ENCODE assay signal across 1 cellular context in the genomic region with DNA sequence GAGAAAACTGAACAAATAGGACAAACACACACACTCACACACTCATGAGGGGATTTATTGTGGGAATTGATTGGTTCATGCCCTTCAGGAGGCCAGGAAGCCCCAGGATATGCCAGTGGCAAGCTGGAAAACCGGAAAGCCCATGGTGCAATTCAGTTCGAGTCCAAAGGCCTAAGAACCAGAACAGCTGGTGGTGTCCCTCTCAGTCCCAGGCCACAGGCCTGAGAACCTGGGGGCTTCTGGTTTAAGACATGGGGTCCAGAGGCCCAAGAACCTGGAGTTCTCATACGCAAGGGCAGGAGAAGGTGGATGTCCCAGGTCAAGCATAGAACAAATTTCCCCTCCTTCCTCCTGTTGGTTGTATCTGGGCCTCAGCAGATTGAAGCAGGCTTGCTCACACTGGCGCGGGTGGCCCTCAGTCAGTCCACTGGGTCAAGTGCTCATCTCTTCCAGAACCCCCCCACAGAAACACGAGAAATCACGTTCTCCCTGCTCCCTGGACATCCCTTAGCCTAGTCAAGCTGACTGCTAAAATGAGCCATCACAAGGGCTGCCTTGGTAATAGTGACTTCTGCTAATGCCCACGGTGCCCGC.
TF ChIP-seq lines count a peak whose summit lies in the region.

No MANE protein-coding gene starts in this region.

TF ChIP-seq in endothelial cell of umbilical vein, 7 proteins besides CTCF, POLR2A, EP300 and RAD21:
- no peak for TF ChIP-seq EZH2 (IDR thresholded peaks at IDR 0.05; ENCODE audit: borderline replicate concordance, low read depth, low read length, severe bottlenecking)
- TF ChIP-seq, protein P1, sequence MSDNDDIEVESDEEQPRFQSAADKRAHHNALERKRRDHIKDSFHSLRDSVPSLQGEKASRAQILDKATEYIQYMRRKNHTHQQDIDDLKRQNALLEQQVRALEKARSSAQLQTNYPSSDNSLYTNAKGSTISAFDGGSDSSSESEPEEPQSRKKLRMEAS (IDR thresholded peaks at IDR 0.05; ENCODE audit: insufficient read depth, insufficient read length): no peak
- TF ChIP-seq FOS (IDR thresholded peaks at IDR 0.05; ENCODE audit: borderline replicate concordance, insufficient read depth, low read length): no peak
- no peak for TF ChIP-seq POLR2AphosphoS5 (IDR thresholded peaks at IDR 0.05; ENCODE audit: insufficient read depth, low read depth, low read length)
- no peak for TF ChIP-seq MYC (IDR thresholded peaks at IDR 0.05; ENCODE audit: low read depth, low read length)
- TF ChIP-seq GATA2 (IDR thresholded peaks at IDR 0.05; ENCODE audit: insufficient read depth, insufficient read length, low read depth, low read length): no peak
- no peak for TF ChIP-seq JUN (IDR thresholded peaks at IDR 0.05; ENCODE audit: borderline replicate concordance, insufficient read depth, insufficient read length, low read depth)
